In genomic region chr6:35356391-35356790, GRCh38 we compare ENCODE assay signal across 19 cellular contexts. TPM values are rescaled to one million over a fixed set of nuclear protein-coding genes. Genes with fewer than 3 reads are reported as not detected.
"Had no signal": no experiment of that assay in that cellular context is flagged by ENCODE, and none has a peak within 500 bp of the region (broad histone marks: within the 10 kb centered on the region; RNA-seq: fewer than 3 reads in every experiment).

No MANE protein-coding gene starts in this region.

- H3K27ac Mint-ChIP-seq: activated T-helper 17 cell treated with anti-CD3 and anti-CD28 coated beads, Interleukin-2, amount 50 U/mL, for 72 hours; mesothelial cell of epicardium; stimulated activated naive B cell treated with anti-CD40 and anti-IgM and Interleukin-4, amounts not matched to agents 10 μg/mL and 1 μg/mL and 100 μg/mL, for 72 hours; T-helper 1 cell treated with Interleukin-12 subunit alpha and Interleukin-12 subunit beta and Interleukin-4 antibody, amounts not matched to agents 30 μg/mL and 1 μg/mL, for 36 hours; WTC11 had no signal

- DNase-seq: activated CD4-positive, alpha-beta T cell treated with anti-CD3 and anti-CD28 coated beads for 4 hours; activated CD8-positive, alpha-beta memory T cell treated with anti-CD3 and anti-CD28 coated beads for 24 hours; activated naive CD4-positive, alpha-beta T cell treated with anti-CD3 and anti-CD28 coated beads, Interleukin-2, amount 50 U/mL, for 16 hours; body of pancreas; effector memory CD4-positive, alpha-beta T cell; foreskin fibroblast; kidney glomerular epithelial cell; retina; stimulated activated CD4-positive, alpha-beta T cell treated with anti-CD3 and anti-CD28 coated beads, Interleukin-15, amount 100 ng/mL, for 24 hours; stimulated activated CD4-positive, alpha-beta T cell treated with anti-CD3 and anti-CD28 coated beads, Interleukin-4, amount 100 ng/mL, for 1 hour; stimulated activated naive B cell treated with anti-CD40 and anti-IgM and Interleukin-4, amounts not matched to agents 10 μg/mL and 1 μg/mL and 100 μg/mL, for 72 hours; transverse colon had no signal

- H3K27me3 Mint-ChIP-seq: activated T-helper 17 cell treated with anti-CD3 and anti-CD28 coated beads, Interleukin-2, amount 50 U/mL, for 72 hours; stimulated activated naive B cell treated with anti-CD40 and anti-IgM and Interleukin-4, amounts not matched to agents 10 μg/mL and 1 μg/mL and 100 μg/mL, for 72 hours had no signal

- H3K27ac ChIP-seq: body of pancreas, neutrophil, transverse colon, vagina had no signal

- H3K9me3 ChIP-seq: body of pancreas, neutrophil, transverse colon, vagina had no signal

- H3K4me3 ChIP-seq: body of pancreas, transverse colon, vagina had no signal

- ATAC-seq: activated T-helper 17 cell treated with anti-CD3 and anti-CD28 coated beads, Interleukin-2, amount 50 U/mL, for 72 hours; body of pancreas; stimulated activated naive B cell treated with anti-CD40 and anti-IgM and Interleukin-4, amounts not matched to agents 10 μg/mL and 1 μg/mL and 100 μg/mL, for 72 hours; WTC11 had no signal

- H3K9me3 Mint-ChIP-seq: activated T-helper 17 cell treated with anti-CD3 and anti-CD28 coated beads, Interleukin-2, amount 50 U/mL, for 72 hours; mesothelial cell of epicardium; stimulated activated naive B cell treated with anti-CD40 and anti-IgM and Interleukin-4, amounts not matched to agents 10 μg/mL and 1 μg/mL and 100 μg/mL, for 72 hours; T-helper 1 cell treated with Interleukin-12 subunit alpha and Interleukin-12 subunit beta and Interleukin-4 antibody, amounts not matched to agents 30 μg/mL and 1 μg/mL, for 36 hours had no signal

- H3K27me3 ChIP-seq: body of pancreas, neutrophil, transverse colon, vagina had no signal

- H3K4me3 Mint-ChIP-seq: activated T-helper 17 cell treated with anti-CD3 and anti-CD28 coated beads, Interleukin-2, amount 50 U/mL, for 72 hours; mesothelial cell of epicardium; stimulated activated naive B cell treated with anti-CD40 and anti-IgM and Interleukin-4, amounts not matched to agents 10 μg/mL and 1 μg/mL and 100 μg/mL, for 72 hours; T-helper 1 cell treated with Interleukin-12 subunit alpha and Interleukin-12 subunit beta and Interleukin-4 antibody, amounts not matched to agents 30 μg/mL and 1 μg/mL, for 36 hours; WTC11 had no signal

RNA-seq across cellular contexts. Expression of gene DEF6, which starts 58.8 kb away (rescaled TPM):
- total RNA-seq: myocyte had no signal
